Comparison of ENCODE assay signal across 22 cellular contexts in the genomic region with DNA sequence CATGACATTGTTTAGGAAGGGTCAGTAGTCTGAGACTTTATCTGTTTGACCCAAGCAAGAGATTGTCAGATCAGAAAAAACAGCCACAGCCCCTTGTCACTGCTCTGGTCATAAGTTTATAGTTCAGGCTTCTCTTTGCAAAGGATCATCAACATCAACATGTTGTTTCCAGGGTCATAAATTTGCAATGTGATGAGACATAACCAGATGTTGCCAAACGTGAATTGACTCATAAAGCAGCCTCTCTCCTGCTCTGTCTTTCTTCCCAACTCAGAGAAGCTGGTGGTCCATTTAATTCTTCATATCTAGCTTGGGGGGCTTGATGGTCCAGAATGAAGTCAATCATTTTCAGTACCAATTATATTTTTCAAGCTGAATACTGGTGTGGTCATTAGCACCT.
"Had no signal": no experiment of that assay in that cellular context is flagged by ENCODE, and none has a peak within 500 bp of the region (broad histone marks: within the 10 kb centered on the region; RNA-seq: fewer than 3 reads in every experiment).

No MANE protein-coding gene starts in this region.

- H3K9me3 ChIP-seq: heart right ventricle, lower lobe of right lung, mucosa of descending colon, pancreas, psoas muscle, tibial artery had no signal

- H3K36me3 ChIP-seq: heart right ventricle, lower lobe of right lung, pancreas, tibial artery had no signal

- H3K27ac ChIP-seq: heart right ventricle, lower lobe of right lung, pancreas, psoas muscle, tibial artery had no signal

- DNase-seq: activated CD4-positive, alpha-beta T cell treated with anti-CD3 and anti-CD28 coated beads, Interleukin-2, amount 10 ng/mL, durations not matched to agents 7 days and 5 days; activated CD8-positive, alpha-beta memory T cell treated with anti-CD3 and anti-CD28 coated beads, Interleukin-2, amount 10 ng/mL, durations not matched to agents 7 days and 5 days; activated CD8-positive, alpha-beta T cell treated with anti-CD3 and anti-CD28 coated beads for 36 hours; activated gamma-delta T cell; activated naive CD4-positive, alpha-beta T cell treated with anti-CD3 and anti-CD28 coated beads, Interleukin-2, amount 50 U/mL, for 16 hours; activated naive CD8-positive, alpha-beta T cell treated with anti-CD3 and anti-CD28 coated beads, Interleukin-2, amount 50 U/mL, for 24 hours; aorta; caudate nucleus; effector CD4-positive, alpha-beta T cell; heart right ventricle; kidney; lower lobe of right lung; mesendoderm; mucosa of descending colon; nephron progenitor cell; pancreas; psoas muscle; right cardiac atrium; stimulated activated CD4-positive, alpha-beta T cell treated with anti-CD3 and anti-CD28 coated beads, Interleukin-1b, Interleukin-23, amount 100 ng/mL, for 48 hours; stimulated activated naive CD8-positive, alpha-beta T cell treated with anti-CD3 and anti-CD28 coated beads, Interleukin-15, amount 100 ng/mL, for 72 hours; T-helper 9 cell; tibial artery had no signal

- H3K4me3 ChIP-seq: heart right ventricle, lower lobe of right lung, mucosa of descending colon, pancreas, psoas muscle, tibial artery had no signal

- H3K4me1 ChIP-seq: heart right ventricle, lower lobe of right lung, pancreas, psoas muscle, tibial artery had no signal

- H3K27me3 ChIP-seq: heart right ventricle, pancreas, tibial artery had no signal
